18 cellular contexts compared by ENCODE assay signal in genomic region chr20:49394757-49395156, GRCh38.
DNase-seq lines count a peak whose midpoint lies in the region; ATAC-seq, FAIRE-seq and TF ChIP-seq lines count a peak whose summit lies in the region.
"Had no signal": no experiment of that assay in that cellular context is flagged by ENCODE, and none has a peak within 500 bp of the region (broad histone marks: within the 10 kb centered on the region; RNA-seq: fewer than 3 reads in every experiment).

No MANE protein-coding gene starts in this region.

- no peak overlapping the region for H3K9ac ChIP-seq in HepG2 (ENCODE audit: insufficient read depth, low read depth, low read length)

- POLR2A ChIA-PET in HepG2 (lab: Yijun Ruan, JAX) = no interaction called here

- H3K4me3 ChIP-seq in HepG2 (replicated peaks in 1 of 3; ENCODE audit: insufficient read depth in 1 of 3, low read depth in 2 of 3, low read length in 3 of 3) (no peak overlapping the region), right lobe of liver (no peak overlapping the region), osteoblast (ENCODE audit: insufficient read depth, low read length) (no peak overlapping the region), stomach (no peak overlapping the region), lower lobe of right lung (no peak overlapping the region)

- no peaks in the 10 kb centered on the region for H3K4me1 ChIP-seq in HepG2 (ENCODE audit: insufficient read depth, low read length)
- no peaks in the 10 kb centered on the region for H3K4me1 ChIP-seq in right lobe of liver
- peaks cover 25% of the 10 kb centered on the region for H3K4me1 ChIP-seq in osteoblast (ENCODE audit: insufficient read depth, low read length)
- H3K4me1 ChIP-seq in stomach = peaks cover 0 to 53% (median 19%) of the 10 kb centered on the region in 4 donors
- no peaks in the 10 kb centered on the region for H3K4me1 ChIP-seq in lower lobe of right lung

- H3K9me3 ChIP-seq in HepG2 (ENCODE audit: low read length) = no peaks in the 10 kb centered on the region
- H3K9me3 ChIP-seq in right lobe of liver = no peaks in the 10 kb centered on the region
- no peaks in the 10 kb centered on the region for H3K9me3 ChIP-seq in osteoblast (ENCODE audit: low read depth, low read length)
- no peaks in the 10 kb centered on the region for H3K9me3 ChIP-seq in stomach
- H3K9me3 ChIP-seq in lower lobe of right lung = no peaks in the 10 kb centered on the region

- H2AFZ ChIP-seq in HepG2 (ENCODE audit: low read length) (no peak overlapping the region), osteoblast (ENCODE audit: low read length) (no peak overlapping the region)

- H3K27me3 ChIP-seq in HepG2 (ENCODE audit: control insufficient read depth in 1 of 2, insufficient read depth in 2 of 2, low read length in 2 of 2) (peaks cover 2 to 15% of the 10 kb centered on the region in 2 experiments; a peak in 3 of 5 replicates), right lobe of liver (no peaks in the 10 kb centered on the region), osteoblast (ENCODE audit: insufficient read depth, low read length) (peaks cover 19% of the 10 kb centered on the region), stomach (peaks cover 0 to 3% (median 0%) of the 10 kb centered on the region in 3 donors), lower lobe of right lung (ENCODE audit: low read depth) (peaks cover 4% of the 10 kb centered on the region)

- no peaks in the 10 kb centered on the region for H4K20me1 ChIP-seq in HepG2 (ENCODE audit: insufficient read depth, low read length)
- no peaks in the 10 kb centered on the region for H4K20me1 ChIP-seq in osteoblast (ENCODE audit: insufficient read depth, low read length)

- TF ChIP-seq RAD21 in HepG2 (CRISPR knock-in tag; IDR thresholded peaks at IDR 0.05) = no peak

- no peak for TF ChIP-seq POLR2A in HepG2 (IDR thresholded peaks at IDR 0.05; ENCODE audit: insufficient read depth in 1 of 2, low read depth in 2 of 2, low read length in 2 of 2)
- TF ChIP-seq POLR2A in right lobe of liver (IDR thresholded peaks at IDR 0.05) = no peak
- TF ChIP-seq POLR2A in stomach (IDR thresholded peaks at IDR 0.05) = no peak
- no peak for TF ChIP-seq POLR2A in erythroblast (IDR thresholded peaks at IDR 0.05; ENCODE audit: low read length)

- BruUV-seq in HepG2 (replicated peaks; lab: Mats Ljungman, UMichigan) = no TSS peak

- H3K36me3 ChIP-seq in HepG2 (replicated peaks in 1 of 2; ENCODE audit: control insufficient read depth in 1 of 2, insufficient read depth in 2 of 2, low read length in 2 of 2) = no peaks in the 10 kb centered on the region
- no peaks in the 10 kb centered on the region for H3K36me3 ChIP-seq in right lobe of liver
- no peaks in the 10 kb centered on the region for H3K36me3 ChIP-seq in osteoblast (ENCODE audit: insufficient read depth, low read length)
- no peaks in the 10 kb centered on the region for H3K36me3 ChIP-seq in stomach
- H3K36me3 ChIP-seq in lower lobe of right lung = no peaks in the 10 kb centered on the region

- TF ChIP-seq EP300 in HepG2 (IDR thresholded peaks at IDR 0.05; ENCODE audit: low read depth in 2 of 2, low read length in 2 of 2) (no peak), HepG2 (CRISPR knock-in tag; IDR thresholded peaks at IDR 0.05; ENCODE audit: borderline replicate concordance) (no peak), stomach (IDR thresholded peaks at IDR 0.05) (no peak)

- DNase-seq in HepG2 (ENCODE audit: low spot score) = no peak
- DNase-seq in right lobe of liver = no peak
- DNase-seq in osteoblast (ENCODE audit: insufficient read length, low spot score, missing footprints) = no peak
- no peak for DNase-seq in stomach
- DNase-seq in NCI-H146 (lab: John Stamatoyannopoulos, UW) = no peak
- DNase-seq in erythroblast (lab: John Stamatoyannopoulos, UW) = no peak
- DNase-seq in lower lobe of right lung = no peak
- DNase-seq in NCI-H2081 (lab: John Stamatoyannopoulos, UW) = no peak
- DNase-seq: 8988T, DMS79, KG1, NCI-H187 treated with DMSO at 0.1 percent for 48 hours, NCI-H226, NCI-H524, RPMI8226 had no signal

- CTCF ChIA-PET in HepG2 (lab: Yijun Ruan, JAX; ENCODE audit: low intra/inter-chr PET ratio, low total read pairs) = no interaction called here

- 38% methylated on average over 8 of the region's 8 CpGs for WGBS in HepG2 (ENCODE audit: low lambda C conversion rate)
- WGBS in right lobe of liver (ENCODE audit: insufficient coverage, low coverage, low lambda C conversion rate, missing lambda C conversion rate) = 85% methylated on average over 7 of the region's 8 CpGs
- 62 to 81% (median 80%) methylated on average over 8 of the region's 8 CpGs for WGBS in stomach, 5 donors

- H3K4me2 ChIP-seq in HepG2 (ENCODE audit: low read depth, low read length) (no peak overlapping the region), osteoblast (ENCODE audit: insufficient read depth, low read length) (peak overlapping the region; percentile 35)

- H3K79me2 ChIP-seq in HepG2 (ENCODE audit: insufficient read depth, low read length) (no peaks in the 10 kb centered on the region), osteoblast (ENCODE audit: insufficient read depth, low read length) (no peaks in the 10 kb centered on the region)

- ATAC-seq in HepG2 (no peak), right lobe of liver (no peak), lower lobe of right lung (no peak)

- H3K27ac ChIP-seq in HepG2 (ENCODE audit: extremely low read length, insufficient read depth, low read length) (no peak overlapping the region), right lobe of liver (no peak overlapping the region), osteoblast (ENCODE audit: low read depth, low read length) (no peak overlapping the region), stomach (peak overlapping the region in 4 of 5 donors; percentile 16 to 86 (median 61)), lower lobe of right lung (no peak overlapping the region)

- peak; percentile 4 for FAIRE-seq in HepG2 (lab: Jason Lieb, UNC)
- FAIRE-seq: GM12892, GM18507, H1 had no signal

- in situ Hi-C loops in HepG2 (cut with HindIII; ENCODE audit: extremely low pct_ligation_motif_present, low pct_unique_long_range_greater_than_20kb) = no loop called here

- TF ChIP-seq CTCF in HepG2 (CRISPR knock-in tag; IDR thresholded peaks at IDR 0.05) (no peak), right lobe of liver (IDR thresholded peaks at IDR 0.05) (no peak), osteoblast (IDR thresholded peaks at IDR 0.05; ENCODE audit: extremely low read depth, low read depth, low read length) (no peak), stomach (IDR thresholded peaks at IDR 0.05) (no peak), lower lobe of right lung (IDR thresholded peaks at IDR 0.05) (no peak)

- intact Hi-C loops in HepG2 (cut with micrococcal nuclease; ENCODE audit: unreplicated experiment) (no loop called here), right lobe of liver (cut with DNase I) (no loop called here), stomach (cut with DNase I; ENCODE audit: low total_unique reads) (no loop called here), lower lobe of right lung (cut with DNase I) (no loop called here)

TF ChIP-seq in HepG2, 621 proteins besides CTCF, POLR2A, EP300 and RAD21:
- peak; percentile 65 for TF ChIP-seq ZNF629 (CRISPR knock-in tag; conservative IDR thresholded peaks at IDR 0.05)
- TF ChIP-seq NFYB (CRISPR knock-in tag; IDR thresholded peaks at IDR 0.05) = no peak
- TF ChIP-seq ZMYM3 (CRISPR knock-in tag; IDR thresholded peaks at IDR 0.05) = peak; percentile 29; the same call in 1 of the 2 replicates
- no peak for TF ChIP-seq ATF6 (CRISPR knock-in tag; conservative IDR thresholded peaks at IDR 0.05)
- no peak for TF ChIP-seq ZBED4 (CRISPR knock-in tag; IDR thresholded peaks at IDR 0.05; ENCODE audit: borderline replicate concordance)

Comparison
In these comparisons a context has a peak if more than half of its experiments do, and no peak if none do; other contexts are left out.
1. H3K27ac ChIP-seq: peak in stomach (4 of 5); none in HepG2 (single experiment), right lobe of liver (0 of 3), osteoblast (single experiment) and lower lobe of right lung (single experiment).